15 cellular contexts compared by ENCODE assay signal in genomic region chr9:121833061-121833460, GRCh38.
DNase-seq lines count a peak whose midpoint lies in the region; FAIRE-seq and TF ChIP-seq lines count a peak whose summit lies in the region.
"Had no signal": no experiment of that assay in that cellular context is flagged by ENCODE, and none has a peak within 500 bp of the region (broad histone marks: within the 10 kb centered on the region; RNA-seq: fewer than 3 reads in every experiment).

No MANE protein-coding gene starts in this region.

- no peaks in the 10 kb centered on the region for H3K79me1 ChIP-seq in neuronal stem cell (ENCODE audit: low read depth, low read length)

- H3K27me3 ChIP-seq in neuronal stem cell (ENCODE audit: control insufficient read depth in 3 of 3, insufficient read depth in 3 of 3, low read depth in 1 of 3, low read length in 3 of 3) (peaks cover 0 to 49% (median 0%) of the 10 kb centered on the region in 3 experiments), uterus (no peaks in the 10 kb centered on the region)
- H3K27me3 ChIP-seq: BLaER1 treated with 17β-estradiol and CSF1 and Interleukin-3, amounts not matched to agents 10 nM and 100 nM had no signal

- intact Hi-C loops in uterus (cut with DNase I; ENCODE audit: low total_unique reads): no loop called here

- H3K9ac ChIP-seq in neuronal stem cell (ENCODE audit: low read depth, low read length, poor library complexity): no peak overlapping the region
- H3K9ac ChIP-seq: BLaER1 treated with 17β-estradiol and CSF1 and Interleukin-3, amounts not matched to agents 10 nM and 100 nM had no signal

- no peak overlapping the region for H4K8ac ChIP-seq in neuronal stem cell (ENCODE audit: low read depth, low read length)

- DNase-seq in activated CD8-positive, alpha-beta memory T cell treated with anti-CD3 and anti-CD28 coated beads, Interleukin-2, amount 50 U/mL, for 48 hours: peak; percentile 10
- DNase-seq in activated CD8-positive, alpha-beta memory T cell treated with anti-CD3 and anti-CD28 coated beads, Interleukin-2, amount 50 U/mL, for 4 hours: no peak
- DNase-seq in coronary artery (ENCODE audit: low spot score): peak; percentile 41
- DNase-seq in neuronal stem cell (ENCODE audit: low spot score): no peak
- DNase-seq in uterus: peak; percentile 0 to 8
- no peak for DNase-seq in H54 (ENCODE audit: insufficient read length, low spot score)
- no peak for DNase-seq in stimulated activated CD4-positive, alpha-beta T cell treated with anti-CD3 and anti-CD28 coated beads, Interleukin-2, amount 100 ng/mL, for 48 hours
- DNase-seq in DMS153 (lab: John Stamatoyannopoulos, UW): no peak
- DNase-seq: ACHN; CD4-positive, CD25-positive, alpha-beta regulatory T cell; H9 had no signal

- no peak overlapping the region for H3K4ac ChIP-seq in neuronal stem cell (ENCODE audit: low read length)

- H2AFZ ChIP-seq in neuronal stem cell (ENCODE audit: low read length): no peak overlapping the region
- H2AFZ ChIP-seq: GM23338 had no signal

- H2BK15ac ChIP-seq in neuronal stem cell (ENCODE audit: low read length): no peak overlapping the region

- no peak overlapping the region for H3K4me2 ChIP-seq in neuronal stem cell (ENCODE audit: insufficient read depth, low read length, poor library complexity, severe bottlenecking)
- H3K4me2 ChIP-seq: BLaER1 treated with 17β-estradiol and CSF1 and Interleukin-3, amounts not matched to agents 10 nM and 100 nM; GM23338 had no signal

- no peak overlapping the region for H3K14ac ChIP-seq in neuronal stem cell (ENCODE audit: low read length)

- no peak overlapping the region for H2BK12ac ChIP-seq in neuronal stem cell (ENCODE audit: low read length)

- H3K18ac ChIP-seq in neuronal stem cell (ENCODE audit: low read length): no peak overlapping the region

- peak overlapping the region; percentile 88 for H2BK5ac ChIP-seq in neuronal stem cell (ENCODE audit: low read length)

- H3K27ac ChIP-seq in coronary artery (no peak overlapping the region), neuronal stem cell (replicated peaks; ENCODE audit: low read length) (no peak overlapping the region), uterus (no peak overlapping the region)
- H3K27ac ChIP-seq: BLaER1 treated with 17β-estradiol and CSF1 and Interleukin-3, amounts not matched to agents 10 nM and 100 nM had no signal

- no peak overlapping the region for H3K4me3 ChIP-seq in coronary artery
- H3K4me3 ChIP-seq in neuronal stem cell (ENCODE audit: low read length in 2 of 2): no peak overlapping the region
- H3K4me3 ChIP-seq in uterus: no peak overlapping the region
- H3K4me3 ChIP-seq: BLaER1 treated with 17β-estradiol and CSF1 and Interleukin-3, amounts not matched to agents 10 nM and 100 nM; GM12878; GM23338 had no signal

- no CpG with 5 or more reads among the region's 9 CpGs for WGBS in neuronal stem cell (ENCODE audit: extremely low coverage in 2 of 2, insufficient read length in 2 of 2, insufficient replicate concordance in 1 of 2), 2 donors

- H4K91ac ChIP-seq in neuronal stem cell (ENCODE audit: low read depth, low read length, poor library complexity): no peak overlapping the region

- H3K36me3 ChIP-seq in neuronal stem cell (replicated peaks in 1 of 2; ENCODE audit: control insufficient read depth in 2 of 2, insufficient read depth in 2 of 2, low read length in 2 of 2): no peaks in the 10 kb centered on the region
- no peaks in the 10 kb centered on the region for H3K36me3 ChIP-seq in uterus
- H3K36me3 ChIP-seq: BLaER1 treated with 17β-estradiol and CSF1 and Interleukin-3, amounts not matched to agents 10 nM and 100 nM had no signal

- TF ChIP-seq CTCF in coronary artery (IDR thresholded peaks at IDR 0.05) (no peak), uterus (IDR thresholded peaks at IDR 0.05) (no peak)

- no peak overlapping the region for H3K23ac ChIP-seq in neuronal stem cell (ENCODE audit: low read depth, low read length, poor library complexity)

- H2BK120ac ChIP-seq in neuronal stem cell (ENCODE audit: low read depth, low read length): no peak overlapping the region

- FAIRE-seq in H54 (lab: Jason Lieb, UNC): no peak
- FAIRE-seq: GM12878, GM18507 had no signal

- H2AK5ac ChIP-seq in neuronal stem cell (ENCODE audit: low read depth, low read length): no peak overlapping the region

- H3K4me1 ChIP-seq in neuronal stem cell (ENCODE audit: control insufficient read depth in 2 of 2, insufficient read depth in 1 of 2, low read depth in 1 of 2, low read length in 2 of 2) (peaks cover 0 to 5% of the 10 kb centered on the region in 2 donors), uterus (peaks cover 0 to 7% of the 10 kb centered on the region in 2 donors)
- H3K4me1 ChIP-seq: BLaER1 treated with 17β-estradiol and CSF1 and Interleukin-3, amounts not matched to agents 10 nM and 100 nM had no signal

- TF ChIP-seq POLR2A in uterus (IDR thresholded peaks at IDR 0.05): no peak
- TF ChIP-seq POLR2A in H54 (IDR thresholded peaks at IDR 0.05; ENCODE audit: low read depth, low read length): no peak

- H3K9me3 ChIP-seq in neuronal stem cell (replicated peaks in 1 of 2; ENCODE audit: control insufficient read depth in 2 of 2, insufficient read depth in 1 of 2, low read depth in 1 of 2, low read length in 2 of 2): no peaks in the 10 kb centered on the region
- H3K9me3 ChIP-seq in uterus: no peaks in the 10 kb centered on the region
- H3K9me3 ChIP-seq: BLaER1 treated with 17β-estradiol and CSF1 and Interleukin-3, amounts not matched to agents 10 nM and 100 nM had no signal

Comparison
In these comparisons a context has a peak if more than half of its experiments do, and no peak if none do; other contexts are left out.
1. DNase-seq: peak in activated CD8-positive, alpha-beta memory T cell treated with anti-CD3 and anti-CD28 coated beads, Interleukin-2, amount 50 U/mL, for 48 hours (single experiment), coronary artery (single experiment) and uterus (2 of 2); none in activated CD8-positive, alpha-beta memory T cell treated with anti-CD3 and anti-CD28 coated beads, Interleukin-2, amount 50 U/mL, for 4 hours (single experiment), neuronal stem cell (single experiment), H54 (single experiment), stimulated activated CD4-positive, alpha-beta T cell treated with anti-CD3 and anti-CD28 coated beads, Interleukin-2, amount 100 ng/mL, for 48 hours (0 of 2) and DMS153 (single experiment).